ENCODE assay signal across 8 cellular contexts in the genomic region with DNA sequence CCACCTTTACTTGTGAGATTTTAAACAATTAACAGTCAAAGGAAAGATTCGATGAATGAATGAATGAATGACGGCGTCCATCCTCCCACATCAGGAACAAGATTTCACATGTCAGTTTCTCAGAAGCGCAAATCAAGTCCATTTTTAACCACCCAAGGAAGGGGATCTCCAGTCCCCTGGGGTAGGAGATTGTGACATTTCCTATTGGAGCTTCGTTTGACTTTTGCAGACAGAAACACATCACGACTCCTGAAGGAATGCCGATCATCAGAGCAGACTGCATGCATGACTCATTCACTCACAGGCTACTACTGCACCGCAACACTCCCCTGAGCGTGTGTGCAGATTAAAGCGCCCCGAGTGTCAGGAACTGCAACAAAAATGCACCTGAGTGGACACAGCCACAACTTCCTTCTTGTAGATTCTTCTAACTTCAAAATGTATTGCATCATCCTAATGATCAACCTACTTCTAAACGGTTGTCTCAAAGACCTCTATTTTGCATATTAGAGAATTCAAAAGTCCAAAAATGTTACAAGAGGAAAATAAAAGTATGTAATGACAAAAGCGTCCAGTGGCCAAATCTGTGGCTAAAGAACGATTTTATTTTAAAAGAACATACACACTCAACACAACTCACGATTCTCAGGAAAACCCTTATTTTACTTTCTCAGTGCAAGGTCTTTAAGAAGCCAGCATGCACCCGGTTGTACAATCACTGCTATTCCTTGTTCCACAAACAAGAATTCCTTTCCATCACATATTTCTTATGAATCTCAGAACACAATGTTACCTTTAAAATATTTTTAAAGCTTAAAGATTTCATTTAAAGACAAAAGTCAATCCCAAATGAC.
DNase-seq lines count a peak whose midpoint lies in the region; ATAC-seq, FAIRE-seq and TF ChIP-seq lines count a peak whose summit lies in the region.

No MANE protein-coding gene starts in this region.

- peak; percentile 19; the same call in 1 of the 2 replicates for TF ChIP-seq POLR2A in GM12891 (IDR thresholded peaks at IDR 0.05; ENCODE audit: low read depth, low read length)

- H3K27ac ChIP-seq in OCI-LY7 (ENCODE audit: low read depth, low read length, poor library complexity, severe bottlenecking) = peak overlapping the region; percentile 83

- H3K27me3 Mint-ChIP-seq in immature natural killer cell (ENCODE audit: low read depth in 3 of 3) = peaks cover 0 to 3% (median 2%) of the 10 kb centered on the region in 3 donors
- H3K27me3 Mint-ChIP-seq in stimulated activated naive CD8-positive, alpha-beta T cell treated with anti-CD3 and anti-CD28 coated beads, Interleukin-15, Interleukin-2, amounts not matched to agents 100 ng/mL and 50 ng/mL, for 24 hours = no peaks in the 10 kb centered on the region

- peak overlapping the region; percentile 81 for H3K4me3 ChIP-seq in OCI-LY7 (ENCODE audit: low read depth, low read length, poor library complexity, severe bottlenecking)

- FAIRE-seq in GM12891 (lab: Jason Lieb, UNC) = peak; percentile 89

- H4K20me1 ChIP-seq in OCI-LY7 (ENCODE audit: insufficient read depth, low read length) = peaks cover 27% of the 10 kb centered on the region

- CTCF ChIA-PET in OCI-LY7 (lab: Charles Lee; ENCODE audit: unreplicated experiment) = no interaction called here

- peak overlapping the region; percentile 21 to 83 (median 76) for H3K27ac Mint-ChIP-seq in immature natural killer cell
- peak overlapping the region; percentile 84 for H3K27ac Mint-ChIP-seq in stimulated activated naive CD8-positive, alpha-beta T cell treated with anti-CD3 and anti-CD28 coated beads, Interleukin-15, Interleukin-2, amounts not matched to agents 100 ng/mL and 50 ng/mL, for 24 hours

- no peaks in the 10 kb centered on the region for H3K9me3 Mint-ChIP-seq in immature natural killer cell
- peaks cover 4% of the 10 kb centered on the region for H3K9me3 Mint-ChIP-seq in stimulated activated naive CD8-positive, alpha-beta T cell treated with anti-CD3 and anti-CD28 coated beads, Interleukin-15, Interleukin-2, amounts not matched to agents 100 ng/mL and 50 ng/mL, for 24 hours

- H3K4me1 ChIP-seq in OCI-LY7 (ENCODE audit: insufficient read depth, low read length, poor library complexity, severe bottlenecking) = peaks cover 51% of the 10 kb centered on the region

- H3K4me3 Mint-ChIP-seq in immature natural killer cell = peak overlapping the region; percentile 75 to 100 (median 97)
- H3K4me3 Mint-ChIP-seq in stimulated activated naive CD8-positive, alpha-beta T cell treated with anti-CD3 and anti-CD28 coated beads, Interleukin-15, Interleukin-2, amounts not matched to agents 100 ng/mL and 50 ng/mL, for 24 hours = peak overlapping the region; percentile 95

- H3K4me2 ChIP-seq in OCI-LY7 (ENCODE audit: low read length) = peak overlapping the region; percentile 84

- BruUV-seq in OCI-LY7 (replicated peaks; lab: Mats Ljungman, UMichigan) = TSS peak; percentile 94

- H3K9me3 ChIP-seq in OCI-LY7 (ENCODE audit: low read length) = no peaks in the 10 kb centered on the region

- intact Hi-C loops in OCI-LY7 (cut with micrococcal nuclease; ENCODE audit: unreplicated experiment) = loop anchor here (1.0 to 5.0 kb wide), 7 partner anchors 37 to 350 kb away; a partner anchor contains a TSS

- H3K36me3 Mint-ChIP-seq in immature natural killer cell = peaks cover under 1 to 16% (median 3%) of the 10 kb centered on the region in 3 donors
- peaks cover 59% of the 10 kb centered on the region for H3K36me3 Mint-ChIP-seq in stimulated activated naive CD8-positive, alpha-beta T cell treated with anti-CD3 and anti-CD28 coated beads, Interleukin-15, Interleukin-2, amounts not matched to agents 100 ng/mL and 50 ng/mL, for 24 hours (ENCODE audit: low read depth)

- peaks cover 66% of the 10 kb centered on the region for H3K79me2 ChIP-seq in OCI-LY7 (ENCODE audit: insufficient read depth, low read depth, low read length)

- peak; percentile 29 for DNase-seq in GM12891 (ENCODE audit: insufficient read length, low spot score)
- peak; percentile 89 for DNase-seq in OCI-LY7 (ENCODE audit: low spot score)
- peak; percentile 54 for DNase-seq in activated naive CD4-positive, alpha-beta T cell treated with anti-CD3 and anti-CD28 coated beads, Interleukin-2, amount 50 U/mL, for 16 hours
- DNase-seq in immature natural killer cell = peak in 2 of 3 donors; percentile 18 to 34
- DNase-seq in left lobe of liver (ENCODE audit: low spot score) = no peak
- DNase-seq in GM19240 (ENCODE audit: insufficient read length, low spot score) = no peak

- POLR2A ChIA-PET in OCI-LY7 (lab: Charles Lee) = interaction anchor here (0.5 to 0.8 kb wide), 3 partner anchors 207 to 246 kb away, joined by 3 to 4 read pairs (median 3); no protein-coding TSS in a partner anchor

- H3K36me3 ChIP-seq in OCI-LY7 (ENCODE audit: insufficient read depth, low read length) = peaks cover 63% of the 10 kb centered on the region

- no peak; the same call in 1 of the 2 replicates for TF ChIP-seq CTCF in OCI-LY7 (conservative IDR thresholded peaks at IDR 0.05; ENCODE audit: low read length)

- H3K9me2 ChIP-seq in OCI-LY7 (ENCODE audit: insufficient read depth, low read length) = no peaks in the 10 kb centered on the region

- peaks cover 58 to 72% of the 10 kb centered on the region in 2 donors for H3K4me1 Mint-ChIP-seq in immature natural killer cell
- peaks cover 82% of the 10 kb centered on the region for H3K4me1 Mint-ChIP-seq in stimulated activated naive CD8-positive, alpha-beta T cell treated with anti-CD3 and anti-CD28 coated beads, Interleukin-15, Interleukin-2, amounts not matched to agents 100 ng/mL and 50 ng/mL, for 24 hours (ENCODE audit: low read depth)

- ATAC-seq in HG02571 (IDR thresholded peaks at IDR 0.05; ENCODE audit: unreplicated experiment) = peak; percentile 31
- no peak for ATAC-seq in left lobe of liver

- H2AFZ ChIP-seq in OCI-LY7 (ENCODE audit: low read length) = no peak overlapping the region

TF ChIP-seq in GM12891, 5 proteins besides CTCF, POLR2A, EP300 and RAD21:
- peak; percentile 29 for TF ChIP-seq PAX5 (IDR thresholded peaks at IDR 0.05; ENCODE audit: insufficient read depth, low read length, severe bottlenecking)
- no peak; the same call in 1 of the 2 replicates for TF ChIP-seq POLR2AphosphoS5 (IDR thresholded peaks at IDR 0.05; ENCODE audit: low read depth, low read length)
- TF ChIP-seq SPI1 (IDR thresholded peaks at IDR 0.05; ENCODE audit: low read depth, low read length) = 0 out of 2 replicates have a peak, but pooled peaks have one; percentile 20
- TF ChIP-seq POU2F2 (IDR thresholded peaks at IDR 0.05; ENCODE audit: low read depth, low read length) = no peak; the same call in 1 of the 2 replicates
- peak; percentile 26; the same call in 1 of the 2 replicates for TF ChIP-seq TAF1 (IDR thresholded peaks at IDR 0.05; ENCODE audit: low read depth, low read length)

Comparison
In these comparisons a context has a peak if more than half of its experiments do, and no peak if none do; other contexts are left out.
1. DNase-seq: peak in GM12891 (single experiment), OCI-LY7 (single experiment), activated naive CD4-positive, alpha-beta T cell treated with anti-CD3 and anti-CD28 coated beads, Interleukin-2, amount 50 U/mL, for 16 hours (single experiment) and immature natural killer cell (2 of 3); none in left lobe of liver (single experiment) and GM19240 (single experiment).